In the genomic region with DNA sequence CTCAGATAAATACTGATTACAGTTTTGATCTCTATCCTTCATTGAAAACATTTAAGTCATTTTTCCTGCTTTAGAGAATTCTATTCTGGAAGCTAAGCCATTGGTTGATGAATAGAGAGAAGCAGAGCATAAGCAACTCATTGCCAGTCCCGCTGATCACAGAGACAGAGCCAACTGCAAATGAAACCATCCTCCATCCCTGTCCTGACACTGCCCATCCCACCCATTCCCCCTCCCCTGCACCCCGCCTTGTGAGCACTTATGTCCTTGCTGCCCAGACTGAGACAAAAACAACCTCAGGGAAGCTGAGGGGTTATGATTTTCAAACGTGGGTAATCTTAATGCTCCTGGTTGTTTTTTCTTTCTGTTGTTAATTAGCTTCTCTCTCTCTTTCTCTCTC, we compare ENCODE assay signal across 16 cellular contexts.
"Had no signal": no experiment of that assay in that cellular context is flagged by ENCODE, and none has a peak within 500 bp of the region (broad histone marks: within the 10 kb centered on the region; RNA-seq: fewer than 3 reads in every experiment).

No MANE protein-coding gene starts in this region.

- H3K36me3 ChIP-seq: left lung, neutrophil, pancreas, upper lobe of right lung had no signal

- H3K4me3 ChIP-seq: cardiac muscle cell, left lung, pancreas, thoracic aorta, upper lobe of right lung had no signal

- H3K27ac ChIP-seq: cardiac muscle cell, left lung, neutrophil, pancreas, thoracic aorta, upper lobe of right lung had no signal

- DNase-seq: activated B cell treated with CpG ODN at 0.5 μM for 24 hours; activated CD4-positive, alpha-beta memory T cell treated with anti-CD3 and anti-CD28 coated beads, Interleukin-2, amount 10 ng/mL, durations not matched to agents 7 days and 5 days; activated CD4-positive, alpha-beta T cell treated with anti-CD3 and anti-CD28 coated beads for 4 hours; activated CD8-positive, alpha-beta memory T cell treated with anti-CD3 and anti-CD28 coated beads, Interleukin-2, amount 10 ng/mL, durations not matched to agents 7 days and 5 days; activated naive CD8-positive, alpha-beta T cell treated with anti-CD3 and anti-CD28 coated beads for 36 hours; amniotic stem cell; erythroblast; foreskin melanocyte; naive thymus-derived CD4-positive, alpha-beta T cell; pancreas; stimulated activated naive B cell treated with anti-CD40 and anti-IgM and Interleukin-4, amounts not matched to agents 10 μg/mL and 1 μg/mL and 100 μg/mL, for 72 hours; upper lobe of right lung had no signal

- H3K9me3 ChIP-seq: left lung, neutrophil, pancreas, thoracic aorta, upper lobe of right lung had no signal

- H3K4me1 ChIP-seq: left lung, pancreas, upper lobe of right lung had no signal

- H3K27me3 ChIP-seq: cardiac muscle cell, left lung, neutrophil, pancreas, upper lobe of right lung had no signal

- ATAC-seq: activated CD8-positive, alpha-beta memory T cell treated with anti-CD3 and anti-CD28 coated beads, Interleukin-2, amount 10 ng/mL, durations not matched to agents 7 days and 5 days; left lung; naive thymus-derived CD4-positive, alpha-beta T cell; pancreas; stimulated activated naive B cell treated with anti-CD40 and anti-IgM and Interleukin-4, amounts not matched to agents 10 μg/mL and 1 μg/mL and 100 μg/mL, for 72 hours; upper lobe of right lung had no signal
